In the genomic region with DNA sequence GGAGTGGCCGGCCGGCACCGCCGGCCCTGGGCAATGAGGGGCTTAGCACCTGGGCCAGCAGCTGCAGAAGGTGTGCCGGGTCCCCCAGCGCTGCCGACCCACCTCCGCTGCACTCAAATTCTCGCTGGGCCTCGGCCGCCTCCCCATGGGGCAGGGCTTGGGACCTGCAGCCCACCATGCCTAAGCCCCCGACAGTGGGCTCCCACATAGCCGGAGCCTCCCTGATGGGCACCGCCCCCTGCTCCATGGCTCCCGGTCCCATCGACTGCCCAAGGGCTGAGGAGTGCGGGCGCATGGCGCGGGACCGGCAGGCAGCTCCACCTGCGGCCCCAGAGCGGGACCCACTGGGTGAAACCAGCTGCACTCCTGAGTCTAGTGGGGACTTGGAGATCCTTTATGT, we compare ENCODE assay signal across 11 cellular contexts. TPM values are rescaled to one million over a fixed set of nuclear protein-coding genes. Genes with fewer than 3 reads are reported as not detected.
"Had no signal": no experiment of that assay in that cellular context is flagged by ENCODE, and none has a peak within 500 bp of the region (broad histone marks: within the 10 kb centered on the region; RNA-seq: fewer than 3 reads in every experiment).

No MANE protein-coding gene starts in this region.

- H3K4me1 ChIP-seq: HAP-1 had no signal

- H3K36me3 ChIP-seq: HAP-1 had no signal

- H3K27ac ChIP-seq: GM23248 had no signal

- H3K9ac ChIP-seq: GM23248 had no signal

- H3K4me2 ChIP-seq: GM23338 had no signal

- H3K9me3 ChIP-seq: HAP-1 had no signal

- H3K4me3 ChIP-seq: GM23248, GM23338, HAP-1 had no signal

- H2AFZ ChIP-seq: GM23248, GM23338 had no signal

- ATAC-seq: GM23338, HCT116 had no signal

- DNase-seq: GM23248, GOT3, H7, H9, HCEC 1CT, HFFc6 had no signal

RNA-seq across cellular contexts. Expression of gene SPINT4, which starts 13.8 kb away (rescaled TPM):
- total RNA-seq: GM23248, GM23338, H1, H4, H7, H9, HFFc6 had no signal
- polyA plus RNA-seq: GM23248, GM23338, H1 had no signal

RNA-seq across cellular contexts. Expression of gene WFDC10B, which starts 31.2 kb away (rescaled TPM):
- total RNA-seq: GM23248, GM23338, H4, H9, HFFc6 had no signal
- polyA plus RNA-seq: GM23248 had no signal

RNA-seq across cellular contexts. Expression of gene WFDC13, which starts 34.1 kb away (rescaled TPM):
- total RNA-seq: GM23248, GM23338, H1, H4, H7, H9, HFFc6 had no signal
- polyA plus RNA-seq: GM23248, GM23338, H1 had no signal

RNA-seq across cellular contexts. Expression of gene WFDC3, which starts 55.7 kb away (rescaled TPM):
- total RNA-seq: H1, H7, H9 had no signal
